Comparison of ENCODE assay signal across 20 cellular contexts in genomic region chr5:16826379-16827125, GRCh38.
"Had no signal": no experiment of that assay in that cellular context is flagged by ENCODE, and none has a peak within 500 bp of the region (broad histone marks: within the 10 kb centered on the region; RNA-seq: fewer than 3 reads in every experiment).

No MANE protein-coding gene starts in this region.

- H3K9me3 ChIP-seq: left ventricle myocardium inferior, neutrophil, right atrium auricular region, suprapubic skin, upper lobe of right lung had no signal

- H3K27me3 ChIP-seq: neutrophil, right atrium auricular region, suprapubic skin, upper lobe of right lung had no signal

- H3K27ac ChIP-seq: left ventricle myocardium inferior, neutrophil, right atrium auricular region, skin epidermis, suprapubic skin, upper lobe of right lung had no signal

- H3K4me3 ChIP-seq: left ventricle myocardium inferior, right atrium auricular region, skin epidermis, suprapubic skin, upper lobe of right lung had no signal

- H3K4me1 ChIP-seq: right atrium auricular region had no signal

- ATAC-seq: activated CD8-positive, alpha-beta memory T cell treated with anti-CD3 and anti-CD28 coated beads, Interleukin-2, amount 10 ng/mL, durations not matched to agents 7 days and 5 days; naive thymus-derived CD8-positive, alpha-beta T cell; T-cell; upper lobe of right lung had no signal

- DNase-seq: activated CD4-positive, alpha-beta memory T cell treated with anti-CD3 and anti-CD28 coated beads for 36 hours; activated CD8-positive, alpha-beta memory T cell treated with anti-CD3 and anti-CD28 coated beads, Interleukin-2, amount 10 ng/mL, durations not matched to agents 7 days and 5 days; activated naive CD4-positive, alpha-beta T cell treated with anti-CD3 and anti-CD28 coated beads, Interleukin-2, amount 10 ng/mL, durations not matched to agents 7 days and 5 days; activated T-cell treated with anti-CD3 and anti-CD28 coated beads, Interleukin-2, amount 50 U/mL, for 1 hour; dermis blood vessel endothelial cell; endodermal cell; erythroblast; kidney; left ventricle myocardium inferior; naive thymus-derived CD8-positive, alpha-beta T cell; stimulated activated CD4-positive, alpha-beta T cell treated with anti-CD3 and anti-CD28 coated beads, Interleukin-15, amount 100 ng/mL, for 24 hours; stimulated activated CD4-positive, alpha-beta T cell treated with anti-CD3 and anti-CD28 coated beads, Interleukin-4, amount 100 ng/mL, for 1 hour; stimulated activated naive CD4-positive, alpha-beta T cell; T-cell; T1000; upper lobe of right lung had no signal

- H3K36me3 ChIP-seq: left ventricle myocardium inferior, neutrophil, right atrium auricular region, suprapubic skin, upper lobe of right lung had no signal
